In the genomic region with DNA sequence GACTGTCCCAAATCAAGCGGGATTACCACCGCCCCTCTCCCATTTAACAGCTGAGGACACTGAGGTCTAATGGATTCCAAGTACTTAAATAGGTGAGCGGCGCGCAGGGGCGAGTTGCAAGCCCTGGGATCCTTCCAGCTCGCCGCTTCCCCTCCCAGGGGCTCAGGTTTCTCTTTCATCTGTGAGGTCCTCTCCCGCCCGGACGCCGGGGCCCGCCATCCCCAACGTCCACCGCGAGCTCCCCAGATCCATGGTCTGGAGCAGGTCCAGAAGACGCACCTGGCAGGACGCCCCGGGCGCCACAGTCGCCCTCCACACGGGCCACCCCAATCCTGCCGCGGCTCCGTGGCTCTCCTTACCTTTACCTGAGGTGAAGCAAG, we compare ENCODE assay signal across 8 cellular contexts. TPM values are rescaled to one million over a fixed set of nuclear protein-coding genes. Genes with fewer than 3 reads are reported as not detected.
A peak's percentile ranks its signal among the peaks of the same experiment; 100 is the strongest.
DNase-seq lines count a peak whose midpoint lies in the region; ATAC-seq, FAIRE-seq and TF ChIP-seq lines count a peak whose summit lies in the region.

No MANE protein-coding gene starts in this region.

- H3K27ac ChIP-seq in K562 (ENCODE audit: extremely low read depth, low read depth, low read length) (peak overlapping the region; percentile 93), kidney (ENCODE audit: low read depth in 2 of 2, low read length in 2 of 2) (peak overlapping the region; percentile 71 to 85), substantia nigra (ENCODE audit: low read depth, low read length, poor library complexity, severe bottlenecking) (peak overlapping the region; percentile 89)

- H2AFZ ChIP-seq in K562 (ENCODE audit: low read depth, low read length), result peak overlapping the region; percentile 92

- CTCF ChIA-PET in K562 (lab: Yijun Ruan, JAX; ENCODE audit: low intra/inter-chr PET ratio), result no interaction called here

- H3K36me3 ChIP-seq in K562 (ENCODE audit: control insufficient read depth, insufficient read depth, low read length) (peaks cover 16% of the 10 kb centered on the region; the same call in 2 of the 3 replicates), kidney (ENCODE audit: control insufficient read depth in 1 of 2, insufficient read depth in 2 of 2, low read length in 2 of 2) (no peaks in the 10 kb centered on the region)

- intact Hi-C loops in K562 (cut with micrococcal nuclease) (loop anchor here (2.0 to 5.0 kb wide), 2 partner anchors 19 to 1810 kb away; no protein-coding TSS in a partner anchor), kidney (cut with DNase I) (no loop called here)

- FAIRE-seq in K562 (lab: Jason Lieb, UNC), result no peak
- FAIRE-seq in kidney (lab: Jason Lieb, UNC), result no peak

- H3K4me3 ChIP-seq in K562 (peak overlapping the region; percentile 82), kidney (ENCODE audit: low read length in 2 of 2) (peak overlapping the region; percentile 69 to 72)

- in situ Hi-C loops in K562 (cut with MboI), result loop anchor here (25.0 kb wide), 1 partner anchor 750 kb away; no protein-coding TSS in a partner anchor

- TF ChIP-seq POLR2A in K562 (conservative IDR thresholded peaks at IDR 0.05), result no peak

- DNase-seq in COLO668 (lab: John Stamatoyannopoulos, UW; ENCODE audit: unreplicated experiment) (peak; percentile 65), NCI-H146 treated with DMSO at 0.1 percent for 48 hours (lab: John Stamatoyannopoulos, UW; ENCODE audit: unreplicated experiment) (peak; percentile 45), K562 (ENCODE audit: extremely low read depth in 1 of 4, low spot score in 3 of 4) (peak in 1 of 4 experiments; percentile 54), kidney (no peak), substantia nigra (lab: John Stamatoyannopoulos, UW) (peak in 12 of 49 donors; percentile 37 to 78 (median 50)), KG1 (lab: John Stamatoyannopoulos, UW) (no peak)
- no peak for DNase-seq in stimulated activated CD4-positive, alpha-beta T cell treated with anti-CD3 and anti-CD28 coated beads, Interleukin-2, amount 100 ng/mL, for 48 hours

- ATAC-seq in GM21447 (IDR thresholded peaks at IDR 0.05; ENCODE audit: unreplicated experiment) (peak; percentile 27), K562 (peak; percentile 52)

- H3K9me1 ChIP-seq in K562 (ENCODE audit: control insufficient read depth, insufficient read depth, low read length), result no peaks in the 10 kb centered on the region

- H4K20me1 ChIP-seq in K562 (replicated peaks; ENCODE audit: control insufficient read depth, insufficient read depth, low read length), result 0 out of 2 replicates have a peak, but pooled peaks cover 12% of the 10 kb centered on the region

- TF ChIP-seq RAD21 in K562 (CRISPR knock-in tag; conservative IDR thresholded peaks at IDR 0.05 in 1 of 2, IDR thresholded peaks at IDR 0.05 in 1 of 2), result no peak

- H3K4me1 ChIP-seq in K562 (replicated peaks in 1 of 2; ENCODE audit: control insufficient read depth in 2 of 2, insufficient read depth in 2 of 2, low read length in 2 of 2) (peaks cover 5 to 29% of the 10 kb centered on the region in 2 experiments; a peak in 4 of 5 replicates), kidney (ENCODE audit: control insufficient read depth in 1 of 2, insufficient read depth in 1 of 2, low read depth in 1 of 2, low read length in 2 of 2) (no peaks in the 10 kb centered on the region)

- POLR2A ChIA-PET in K562 (lab: Yijun Ruan, JAX), result interaction anchor here (0.5 kb wide), 1 partner anchor 309 kb away, joined by 3 read pairs; no protein-coding TSS in a partner anchor

- no TSS peak for BruUV-seq in K562 (replicated peaks; lab: Mats Ljungman, UMichigan)

- TF ChIP-seq CTCF in K562 (IDR thresholded peaks at IDR 0.05 in 2 of 3, conservative IDR thresholded peaks at IDR 0.05 in 1 of 3; ENCODE audit: insufficient read depth in 2 of 3, low read depth in 1 of 3, low read length in 3 of 3) (no peak), kidney (IDR thresholded peaks at IDR 0.05; ENCODE audit: borderline replicate concordance, extremely low read depth, insufficient read depth) (no peak)

- H3K79me2 ChIP-seq in K562 (ENCODE audit: control insufficient read depth, insufficient read depth, low read length), result peaks cover 53% of the 10 kb centered on the region

- TF ChIP-seq EP300 in K562 (IDR thresholded peaks at IDR 0.05; ENCODE audit: low read length), result no peak

- H3K27me3 ChIP-seq in K562 (ENCODE audit: control insufficient read depth in 2 of 2, insufficient read depth in 2 of 2, low read length in 2 of 2), result no peaks in the 10 kb centered on the region

- peak overlapping the region; percentile 82 to 90 for H3K9ac ChIP-seq in K562 (ENCODE audit: insufficient read depth in 1 of 2, low read depth in 2 of 2, low read length in 2 of 2)
- peak overlapping the region; percentile 83 to 90 for H3K9ac ChIP-seq in kidney (ENCODE audit: low read length in 2 of 2)

- 0% methylated on average over 23 of the region's 25 CpGs for WGBS in K562 (ENCODE audit: insufficient coverage, low coverage, missing lambda C conversion rate)

- H3K9me3 ChIP-seq in K562 (replicated peaks; ENCODE audit: control insufficient read depth, insufficient read depth, low read depth, low read length), result no peaks in the 10 kb centered on the region
- no peaks in the 10 kb centered on the region for H3K9me3 ChIP-seq in kidney (ENCODE audit: control insufficient read depth in 1 of 2, low read length in 2 of 2)

- peak overlapping the region; percentile 91 for H3K4me2 ChIP-seq in K562 (ENCODE audit: insufficient read depth, low read length)

TF ChIP-seq in K562, 482 proteins besides CTCF, POLR2A, EP300 and RAD21 (continues in another document):
- TF ChIP-seq ZBTB34 (CRISPR knock-in tag; IDR thresholded peaks at IDR 0.05), result no peak
- TF ChIP-seq HCFC1 (IDR thresholded peaks at IDR 0.05; ENCODE audit: low read depth, low read length), result no peak
- TF ChIP-seq ZNF586 (CRISPR knock-in tag; conservative IDR thresholded peaks at IDR 0.05), result no peak
- TF ChIP-seq, protein P1, sequence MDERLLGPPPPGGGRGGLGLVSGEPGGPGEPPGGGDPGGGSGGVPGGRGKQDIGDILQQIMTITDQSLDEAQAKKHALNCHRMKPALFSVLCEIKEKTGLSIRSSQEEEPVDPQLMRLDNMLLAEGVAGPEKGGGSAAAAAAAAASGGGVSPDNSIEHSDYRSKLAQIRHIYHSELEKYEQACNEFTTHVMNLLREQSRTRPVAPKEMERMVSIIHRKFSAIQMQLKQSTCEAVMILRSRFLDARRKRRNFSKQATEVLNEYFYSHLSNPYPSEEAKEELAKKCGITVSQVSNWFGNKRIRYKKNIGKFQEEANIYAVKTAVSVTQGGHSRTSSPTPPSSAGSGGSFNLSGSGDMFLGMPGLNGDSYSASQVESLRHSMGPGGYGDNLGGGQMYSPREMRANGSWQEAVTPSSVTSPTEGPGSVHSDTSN (CRISPR knock-in tag; IDR thresholded peaks at IDR 0.05; ENCODE audit: low read depth), result no peak
- TF ChIP-seq, protein P1 (tag; conservative IDR thresholded peaks at IDR 0.05; ENCODE audit: low read depth), result no peak

RNA-seq across cellular contexts. Expression of gene STARD4, which starts 0.3 kb away (rescaled TPM):
- total RNA-seq in K562 (2011; cell fraction: chromatin; rRNA removed; ENCODE audit: low replicate concordance), result 59.7 and 137 TPM in 2 replicates
- 35.4 and 44.6 TPM in 2 replicates for total RNA-seq in K562 (2011; cell fraction: nucleolus; rRNA removed)
- 95.2 and 164 TPM in 2 replicates for total RNA-seq in K562 (2011; cell fraction: nucleoplasm; rRNA removed)
- 28.8 and 30.7 TPM in 2 replicates for total RNA-seq in K562 (2014; rRNA removed)
- total RNA-seq in K562 (2014; rRNA removed; fragmentation: Illumina TruSeq; extraction: Trizol), result 53.3 and 67.6 TPM in 2 replicates
- total RNA-seq in K562 (2015; rRNA removed; fragmentation: Illumina TruSeq; extraction: Trizol), result 31.6 and 39.5 TPM in 2 replicates
- 34.1 and 41.6 TPM in 2 replicates for total RNA-seq in K562 (2021)
- polyA plus RNA-seq in K562 (2011; rRNA removed), result 79.0 and 88.0 TPM in 2 replicates
- 17.0 and 52.8 TPM in 2 replicates for polyA plus RNA-seq in K562 (2011; cell fraction: cytosol; rRNA removed)
- polyA plus RNA-seq in K562 (2011; cell fraction: nucleus; rRNA removed), result 102 and 118 TPM in 2 replicates
- polyA plus RNA-seq in K562 (2012), result 30.2 and 41.5 TPM in 2 replicates
- polyA plus RNA-seq in K562 (2014; fragmentation: Illumina TruSeq; extraction: Trizol), result 34.0 and 36.1 TPM in 2 replicates
- polyA plus RNA-seq in K562 (2014; fragmentation: Nextera tagmentation; extraction: Ambion mirVana), result 10 to 100 TPM; 28.4 to 33.3 TPM
- polyA plus RNA-seq in K562 (2014; rRNA removed), result 33.7 and 35.9 TPM in 2 replicates
- 88.2 and 104 TPM in 2 replicates for polyA minus RNA-seq in K562 (2011; rRNA and poly(A)+ RNA removed)
- 33.3 and 43.1 TPM in 2 replicates for polyA minus RNA-seq in K562 (2011; cell fraction: cytosol; rRNA and poly(A)+ RNA removed)
- polyA minus RNA-seq in K562 (2011; cell fraction: nucleus; rRNA and poly(A)+ RNA removed), result 48.9 and 89.9 TPM in 2 replicates
- 12.6 TPM for total RNA-seq in kidney
- 10.4 TPM for polyA plus RNA-seq in kidney (ENCODE audit: insufficient read depth, low read depth, low replicate concordance)

Comparison
In these comparisons a context has a peak if more than half of its experiments do, and no peak if none do; other contexts are left out.
1. DNase-seq: peak in COLO668 (single experiment) and NCI-H146 treated with DMSO at 0.1 percent for 48 hours (single experiment); none in kidney (single experiment), stimulated activated CD4-positive, alpha-beta T cell treated with anti-CD3 and anti-CD28 coated beads, Interleukin-2, amount 100 ng/mL, for 48 hours (0 of 2) and KG1 (single experiment).
2. Peak in every context shown above with its lines, with median percentiles within 50 percentile points of each other: H3K27ac ChIP-seq.